18 cellular contexts compared by ENCODE assay signal in the genomic region with DNA sequence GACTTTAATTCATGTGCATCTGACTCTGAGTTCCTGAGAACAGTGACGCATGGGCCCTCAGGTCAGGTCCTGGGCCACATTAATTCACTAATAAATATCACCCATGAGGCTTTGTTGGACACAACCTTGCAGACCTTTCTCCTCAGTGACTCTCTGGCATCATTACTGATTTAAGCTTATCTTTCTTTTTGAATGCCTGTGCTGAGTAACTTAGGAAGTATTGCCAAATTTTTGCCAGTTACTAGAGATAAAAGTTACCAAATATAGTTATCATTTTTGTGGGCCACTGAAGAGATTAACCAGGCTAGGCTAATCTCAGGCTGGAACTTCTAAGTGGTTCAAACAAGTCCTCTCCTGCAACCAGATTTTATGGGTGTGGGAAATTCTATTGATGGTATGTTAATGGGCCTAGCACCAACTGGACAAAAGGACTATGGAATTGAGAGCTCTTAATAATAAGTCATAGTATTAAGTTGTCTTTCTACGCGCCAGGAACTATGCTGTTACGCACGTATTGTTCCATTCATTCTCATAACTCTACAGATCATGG. TPM values are rescaled to one million over a fixed set of nuclear protein-coding genes. Genes with fewer than 3 reads are reported as not detected.
A peak's percentile ranks its signal among the peaks of the same experiment; 100 is the strongest.
DNase-seq lines count a peak whose midpoint lies in the region; ATAC-seq and TF ChIP-seq lines count a peak whose summit lies in the region.
"Had no signal": no experiment of that assay in that cellular context is flagged by ENCODE, and none has a peak within 500 bp of the region (broad histone marks: within the 10 kb centered on the region; RNA-seq: fewer than 3 reads in every experiment).

No MANE protein-coding gene starts in this region.

- DNase-seq in RWPE2 (ENCODE audit: low spot score) (no peak), astrocyte of the hippocampus (ENCODE audit: low read depth, low spot score) (peak; percentile 17), left ventricle myocardium inferior (no peak), smooth muscle cell (lab: John Stamatoyannopoulos, UW; ENCODE audit: unreplicated experiment) (no peak), NCI-H2107 treated with DMSO at 0.1 percent for 48 hours (lab: John Stamatoyannopoulos, UW; ENCODE audit: unreplicated experiment) (no peak)
- DNase-seq: EL, H7, Karpas-422, MM.1S, NCI-H1105 treated with DMSO at 0.1 percent for 48 hours, NCI-H187, NCI-H82, SIG-M5 had no signal

- H3K27me3 ChIP-seq in RWPE2 (ENCODE audit: insufficient read depth, poor library complexity, severe bottlenecking) (no peaks in the 10 kb centered on the region), left ventricle myocardium inferior (ENCODE audit: low read depth) (no peaks in the 10 kb centered on the region), smooth muscle cell (ENCODE audit: low read depth) (no peaks in the 10 kb centered on the region)
- H3K27me3 ChIP-seq: BLaER1 treated with 17β-estradiol and CSF1 and Interleukin-3, amounts not matched to agents 10 nM and 100 nM had no signal

- 63% methylated on average over 5 of the region's 5 CpGs for WGBS in smooth muscle cell (ENCODE audit: low lambda C conversion rate)

- H3K9me3 ChIP-seq in RWPE2 (ENCODE audit: severe bottlenecking), result no peaks in the 10 kb centered on the region
- H3K9me3 ChIP-seq in left ventricle myocardium inferior (replicated peaks), result no peaks in the 10 kb centered on the region
- no peaks in the 10 kb centered on the region for H3K9me3 ChIP-seq in smooth muscle cell (replicated peaks; ENCODE audit: low read depth)
- H3K9me3 ChIP-seq: BLaER1 treated with 17β-estradiol and CSF1 and Interleukin-3, amounts not matched to agents 10 nM and 100 nM had no signal

- no peak overlapping the region for H2AFZ ChIP-seq in smooth muscle cell (ENCODE audit: low read depth)

- H3K36me3 ChIP-seq in RWPE2 (ENCODE audit: low read depth) (no peaks in the 10 kb centered on the region), left ventricle myocardium inferior (no peaks in the 10 kb centered on the region), smooth muscle cell (ENCODE audit: low read depth) (no peaks in the 10 kb centered on the region)
- H3K36me3 ChIP-seq: BLaER1 treated with 17β-estradiol and CSF1 and Interleukin-3, amounts not matched to agents 10 nM and 100 nM had no signal

- no peaks in the 10 kb centered on the region for H3K79me2 ChIP-seq in smooth muscle cell (ENCODE audit: low read depth)

- H3K4me1 ChIP-seq in RWPE2 (ENCODE audit: insufficient read depth, poor library complexity, severe bottlenecking), result peaks cover 3% of the 10 kb centered on the region
- H3K4me1 ChIP-seq in left ventricle myocardium inferior, result peaks cover 38% of the 10 kb centered on the region
- no peaks in the 10 kb centered on the region for H3K4me1 ChIP-seq in smooth muscle cell (ENCODE audit: low read depth)
- H3K4me1 ChIP-seq: BLaER1 treated with 17β-estradiol and CSF1 and Interleukin-3, amounts not matched to agents 10 nM and 100 nM had no signal

- no peak overlapping the region for H3K9ac ChIP-seq in smooth muscle cell (ENCODE audit: low read depth)
- H3K9ac ChIP-seq: BLaER1 treated with 17β-estradiol and CSF1 and Interleukin-3, amounts not matched to agents 10 nM and 100 nM had no signal

- H4K20me1 ChIP-seq in smooth muscle cell (ENCODE audit: low read depth), result no peaks in the 10 kb centered on the region
- H4K20me1 ChIP-seq: BLaER1 treated with 17β-estradiol and CSF1 and Interleukin-3, amounts not matched to agents 10 nM and 100 nM had no signal

- ATAC-seq in RWPE2 (ENCODE audit: low read depth) (peak; percentile 57), GM18519 (IDR thresholded peaks at IDR 0.05; ENCODE audit: low FRiP score, unreplicated experiment) (no peak), HG03457 (IDR thresholded peaks at IDR 0.05; ENCODE audit: unreplicated experiment) (no peak), GM21737 (IDR thresholded peaks at IDR 0.05; ENCODE audit: unreplicated experiment) (no peak)

- H3K27ac ChIP-seq in RWPE2 (ENCODE audit: poor library complexity, severe bottlenecking), result no peak overlapping the region
- peak overlapping the region; percentile 59 for H3K27ac ChIP-seq in left ventricle myocardium inferior (replicated peaks)
- H3K27ac ChIP-seq in smooth muscle cell (ENCODE audit: low read depth), result no peak overlapping the region
- H3K27ac ChIP-seq: BLaER1 treated with 17β-estradiol and CSF1 and Interleukin-3, amounts not matched to agents 10 nM and 100 nM had no signal

- no peaks in the 10 kb centered on the region for H3F3A ChIP-seq in smooth muscle cell (ENCODE audit: low read depth)

- peak overlapping the region; percentile 18 for H3K4me2 ChIP-seq in smooth muscle cell
- H3K4me2 ChIP-seq: BLaER1 treated with 17β-estradiol and CSF1 and Interleukin-3, amounts not matched to agents 10 nM and 100 nM had no signal

- TF ChIP-seq CTCF in RWPE2 (IDR thresholded peaks at IDR 0.05; ENCODE audit: poor library complexity, severe bottlenecking) (no peak), left ventricle myocardium inferior (IDR thresholded peaks at IDR 0.05; ENCODE audit: borderline replicate concordance) (no peak), smooth muscle cell (IDR thresholded peaks at IDR 0.05; ENCODE audit: borderline replicate concordance, insufficient read depth, poor library complexity, severe bottlenecking) (no peak)

- H3K4me3 ChIP-seq in RWPE2 (ENCODE audit: severe bottlenecking) (no peak overlapping the region), left ventricle myocardium inferior (no peak overlapping the region), smooth muscle cell (no peak overlapping the region)
- H3K4me3 ChIP-seq: BLaER1 treated with 17β-estradiol and CSF1 and Interleukin-3, amounts not matched to agents 10 nM and 100 nM had no signal

- intact Hi-C loops in left ventricle myocardium inferior (cut with micrococcal nuclease), result loop anchor here (10.0 kb wide), 1 partner anchor 336 kb away; no protein-coding TSS in a partner anchor

RNA-seq across cellular contexts. Expression of a gene that starts 28.8 kb away (rescaled TPM):
- total RNA-seq in left ventricle myocardium inferior, result 1.5 TPM
- 11.9 and 18.0 TPM in 2 replicates for total RNA-seq in smooth muscle cell
- 9.2 and 10.2 TPM in 2 replicates for polyA plus RNA-seq in smooth muscle cell

RNA-seq across cellular contexts. Expression of a gene that starts 34.7 kb away (rescaled TPM):
- total RNA-seq in left ventricle myocardium inferior, result not detected
- 0.09 and 0.58 TPM in 2 replicates for total RNA-seq in smooth muscle cell
- polyA plus RNA-seq in smooth muscle cell, result 0.39 TPM in 1 of 2 replicates, not detected in the other
- total RNA-seq: H7, NCI-H460 had no signal

RNA-seq across cellular contexts. Expression of a gene that starts 35.2 kb away (rescaled TPM):
- total RNA-seq in left ventricle myocardium inferior (5.3 TPM), smooth muscle cell (2.5 and 3.4 TPM in 2 replicates)
- 2.0 and 2.6 TPM in 2 replicates for polyA plus RNA-seq in smooth muscle cell
